ENCODE assay signal across 8 cellular contexts in the genomic region with DNA sequence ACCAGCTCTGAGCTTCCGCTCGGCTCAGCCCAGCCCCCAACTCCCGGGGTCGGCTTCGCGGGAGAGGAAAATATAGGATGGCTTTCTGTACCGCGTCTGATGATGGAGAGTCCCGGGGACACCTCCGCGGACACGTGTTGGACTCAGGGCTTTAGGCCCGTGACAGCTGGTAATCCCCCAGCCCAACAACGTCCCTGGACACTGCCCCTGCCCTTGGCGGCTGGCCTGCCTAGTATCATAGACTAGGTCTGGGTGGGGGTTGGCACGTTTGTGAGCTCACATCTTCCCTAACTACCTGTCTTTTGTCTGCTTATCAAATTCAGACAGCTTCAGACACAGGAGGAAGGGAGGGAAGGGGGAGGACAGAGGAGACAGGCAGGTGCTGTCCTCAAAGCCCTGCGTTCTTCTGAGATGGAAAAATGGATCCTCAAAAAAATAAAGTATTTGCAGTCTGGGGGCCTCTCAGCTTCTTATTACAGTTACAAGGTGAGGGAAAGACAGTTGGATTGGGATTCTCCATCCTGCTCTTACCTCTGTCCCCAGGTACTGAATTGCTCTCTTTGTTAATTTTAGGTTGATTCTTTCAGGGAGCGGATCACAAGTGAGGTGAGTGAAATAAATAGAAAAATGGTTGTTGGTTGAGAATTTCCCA. TPM values are rescaled to one million over a fixed set of nuclear protein-coding genes. Genes with fewer than 3 reads are reported as not detected.
A peak's percentile ranks its signal among the peaks of the same experiment; 100 is the strongest.
DNase-seq lines count a peak whose midpoint lies in the region; ATAC-seq, FAIRE-seq and TF ChIP-seq lines count a peak whose summit lies in the region.

No MANE protein-coding gene starts in this region.

- no peak for DNase-seq in GM12891 (ENCODE audit: insufficient read length, low spot score)
- DNase-seq in cardiac fibroblast (ENCODE audit: low read depth in 2 of 2) = no peak
- DNase-seq in NCI-H345 treated with DMSO at 0.1 percent for 48 hours (lab: John Stamatoyannopoulos, UW; ENCODE audit: unreplicated experiment) = no peak
- no peak for DNase-seq in T1000 (lab: John Stamatoyannopoulos, UW)
- no peak for DNase-seq in GM10248 (ENCODE audit: extremely low spot score)
- DNase-seq in NCI-H524 treated with DMSO at 0.1 percent for 48 hours (lab: John Stamatoyannopoulos, UW) = no peak

- FAIRE-seq in GM12891 (lab: Jason Lieb, UNC) = peak; percentile 26

- H3K4me1 ChIP-seq in mesodermal cell (ENCODE audit: control insufficient read depth, insufficient read depth, low read length, poor library complexity, severe bottlenecking) = peaks cover 3% of the 10 kb centered on the region

- no peak for TF ChIP-seq CTCF in cardiac fibroblast (IDR thresholded peaks at IDR 0.05; ENCODE audit: low read depth, low read length)
- TF ChIP-seq CTCF in GM10248 (IDR thresholded peaks at IDR 0.05; ENCODE audit: control extremely low read depth, extremely low read depth, low read depth, missing control alignments) = no peak

- H3K36me3 ChIP-seq in mesodermal cell (ENCODE audit: control insufficient read depth, insufficient read depth, low read length) = peaks cover 44% of the 10 kb centered on the region

- peak overlapping the region; percentile 85 for H3K27ac ChIP-seq in mesodermal cell (ENCODE audit: low read depth, low read length, severe bottlenecking)

- no peaks in the 10 kb centered on the region for H3K9me3 ChIP-seq in mesodermal cell (ENCODE audit: control insufficient read depth, low read length)

- ATAC-seq in HG03565 (IDR thresholded peaks at IDR 0.05; ENCODE audit: unreplicated experiment) = peak; percentile 8

- POLR2A ChIA-PET in GM10248 (lab: Yijun Ruan, JAX) = interaction anchor here (0.5 to 1.4 kb wide), 4 partner anchors 9 to 15 kb away, joined by 3 to 10 read pairs (median 4); partner anchors contain the start of gene BECN1

- peak overlapping the region; percentile 93 to 95 for H3K4me3 ChIP-seq in cardiac fibroblast (replicated peaks in 1 of 2; ENCODE audit: low read depth in 2 of 2, low read length in 2 of 2)
- H3K4me3 ChIP-seq in mesodermal cell (ENCODE audit: extremely low read depth, insufficient read depth, low read length, poor library complexity, severe bottlenecking) = peak overlapping the region; percentile 97

- CTCF ChIA-PET in GM10248 (lab: Yijun Ruan, JAX) = interaction anchor here (1.1 to 9.7 kb wide), 8 partner anchors 9 to 164 kb away, joined by 3 to 80 read pairs (median 5); partner anchors contain the start of genes BECN1 and RPL27

- TF ChIP-seq POLR2A in GM12891 (IDR thresholded peaks at IDR 0.05; ENCODE audit: low read depth, low read length) = no peak

- 1 to 15% methylated on average over 9 to 16 of the region's 18 CpGs for WGBS in mesodermal cell (ENCODE audit: insufficient coverage in 2 of 2), 2 experiments

TF ChIP-seq in GM12891, 5 proteins besides CTCF, POLR2A, EP300 and RAD21:
- no peak for TF ChIP-seq TAF1 (IDR thresholded peaks at IDR 0.05; ENCODE audit: low read depth, low read length)
- TF ChIP-seq PAX5 (IDR thresholded peaks at IDR 0.05; ENCODE audit: insufficient read depth, low read length, severe bottlenecking) = no peak
- no peak for TF ChIP-seq POU2F2 (IDR thresholded peaks at IDR 0.05; ENCODE audit: low read depth, low read length)
- TF ChIP-seq POLR2AphosphoS5 (IDR thresholded peaks at IDR 0.05; ENCODE audit: low read depth, low read length) = no peak
- TF ChIP-seq SPI1 (IDR thresholded peaks at IDR 0.05; ENCODE audit: low read depth, low read length) = no peak

RNA-seq across cellular contexts. Expression of gene PSME3, which starts 0.7 kb away (rescaled TPM):
- polyA plus RNA-seq in GM12891 (2012; ENCODE audit: low read depth, missing spikeins) = 90.7 TPM
- 108 TPM for polyA plus RNA-seq in mesodermal cell (2013, experiment 1 of 2)
- polyA plus RNA-seq in mesodermal cell (2013, experiment 2 of 2) = 99.8 TPM

RNA-seq across cellular contexts. Expression of gene BECN1, which starts 9.8 kb away (rescaled TPM):
- polyA plus RNA-seq in GM12891 (2012; ENCODE audit: low read depth, missing spikeins) = 59.5 TPM
- 64.1 TPM for polyA plus RNA-seq in mesodermal cell (2013, experiment 1 of 2)
- polyA plus RNA-seq in mesodermal cell (2013, experiment 2 of 2) = 56.0 TPM

RNA-seq across cellular contexts. Expression of gene AOC2, which starts 10.5 kb away (rescaled TPM):
- polyA plus RNA-seq in GM12891 (2012; ENCODE audit: low read depth, missing spikeins) = 0.44 TPM
- polyA plus RNA-seq in mesodermal cell (2013, experiment 1 of 2) = 2.3 TPM
- 2.7 TPM for polyA plus RNA-seq in mesodermal cell (2013, experiment 2 of 2)

RNA-seq across cellular contexts. Expression of gene AOC3, which starts 17.1 kb away (rescaled TPM):
- polyA plus RNA-seq in GM12891 (2012; ENCODE audit: low read depth, missing spikeins) = 0.17 TPM
- 1.9 TPM for polyA plus RNA-seq in mesodermal cell (2013, experiment 1 of 2)
- 2.1 TPM for polyA plus RNA-seq in mesodermal cell (2013, experiment 2 of 2)

RNA-seq across cellular contexts. Expression of gene CNTD1, which starts 35.2 kb away (rescaled TPM):
- 0.63 TPM for polyA plus RNA-seq in GM12891 (2012; ENCODE audit: low read depth, missing spikeins)
- polyA plus RNA-seq in mesodermal cell (2013, experiment 1 of 2) = 0.18 TPM
- not detected for polyA plus RNA-seq in mesodermal cell (2013, experiment 2 of 2)
